Comparison of ENCODE assay signal across 14 cellular contexts in genomic region chr1:201712387-201713092, GRCh38.
DNase-seq lines count a peak whose midpoint lies in the region; ATAC-seq, FAIRE-seq and TF ChIP-seq lines count a peak whose summit lies in the region.
"Had no signal": no experiment of that assay in that cellular context is flagged by ENCODE, and none has a peak within 500 bp of the region (broad histone marks: within the 10 kb centered on the region; RNA-seq: fewer than 3 reads in every experiment).

No MANE protein-coding gene starts in this region.

- BruUV-seq in K562 (replicated peaks; lab: Mats Ljungman, UMichigan), result no TSS peak

- no peaks in the 10 kb centered on the region for H3K4me1 Mint-ChIP-seq in activated naive CD4-positive, alpha-beta T cell treated with anti-CD3 and anti-CD28 coated beads, Interleukin-2, amount 10 ng/mL, durations not matched to agents 7 days and 5 days

- H3K9me3 ChIP-seq in HEK293 (ENCODE audit: control insufficient read depth, insufficient read depth, low read depth, low read length), result no peaks in the 10 kb centered on the region
- no peaks in the 10 kb centered on the region for H3K9me3 ChIP-seq in K562 (replicated peaks; ENCODE audit: control insufficient read depth, insufficient read depth, low read depth, low read length)
- H3K9me3 ChIP-seq in left lung, result no peaks in the 10 kb centered on the region
- no peaks in the 10 kb centered on the region for H3K9me3 ChIP-seq in smooth muscle cell (replicated peaks; ENCODE audit: low read depth)

- H3K27me3 Mint-ChIP-seq in activated naive CD4-positive, alpha-beta T cell treated with anti-CD3 and anti-CD28 coated beads, Interleukin-2, amount 10 ng/mL, durations not matched to agents 7 days and 5 days, result peaks cover 17% of the 10 kb centered on the region
- H3K27me3 Mint-ChIP-seq: IgD-negative memory B cell, memory B cell had no signal

- no peaks in the 10 kb centered on the region for H3K36me3 ChIP-seq in HEK293 (ENCODE audit: control insufficient read depth in 2 of 2, insufficient read depth in 1 of 2, low read length in 2 of 2)
- H3K36me3 ChIP-seq in K562 (ENCODE audit: control insufficient read depth, insufficient read depth, low read length), result peaks cover 13% of the 10 kb centered on the region; the same call in 1 of the 3 replicates
- no peaks in the 10 kb centered on the region for H3K36me3 ChIP-seq in left lung
- no peaks in the 10 kb centered on the region for H3K36me3 ChIP-seq in smooth muscle cell (ENCODE audit: low read depth)

- TF ChIP-seq POLR2A in K562 (conservative IDR thresholded peaks at IDR 0.05) (no peak), H54 (IDR thresholded peaks at IDR 0.05; ENCODE audit: low read depth, low read length) (no peak)

- no peaks in the 10 kb centered on the region for H3K9me3 Mint-ChIP-seq in activated naive CD4-positive, alpha-beta T cell treated with anti-CD3 and anti-CD28 coated beads, Interleukin-2, amount 10 ng/mL, durations not matched to agents 7 days and 5 days
- H3K9me3 Mint-ChIP-seq: IgD-negative memory B cell, memory B cell had no signal

- POLR2A ChIA-PET in HEK293 (lab: Yijun Ruan, JAX) (interaction anchor here (1.4 kb wide), 1 partner anchor 172 kb away, joined by 3 read pairs; no protein-coding TSS in a partner anchor), K562 (lab: Yijun Ruan, JAX) (interaction anchor here (0.5 to 5.8 kb wide), 5 partner anchors 9 to 182 kb away, joined by 3 to 15 read pairs (median 4); no protein-coding TSS in a partner anchor)

- no peak overlapping the region for H3K27ac Mint-ChIP-seq in activated naive CD4-positive, alpha-beta T cell treated with anti-CD3 and anti-CD28 coated beads, Interleukin-2, amount 10 ng/mL, durations not matched to agents 7 days and 5 days
- H3K27ac Mint-ChIP-seq: IgD-negative memory B cell, memory B cell had no signal

- no peaks in the 10 kb centered on the region for H3K36me3 Mint-ChIP-seq in activated naive CD4-positive, alpha-beta T cell treated with anti-CD3 and anti-CD28 coated beads, Interleukin-2, amount 10 ng/mL, durations not matched to agents 7 days and 5 days
- H3K36me3 Mint-ChIP-seq: IgD-negative memory B cell, memory B cell had no signal

- no peak overlapping the region for H3K4me3 ChIP-seq in HEK293 (ENCODE audit: low read depth, low read length)
- no peak overlapping the region for H3K4me3 ChIP-seq in K562
- H3K4me3 ChIP-seq in left lung, result no peak overlapping the region
- no peak overlapping the region for H3K4me3 ChIP-seq in smooth muscle cell

- H3K9ac ChIP-seq in K562 (ENCODE audit: insufficient read depth in 1 of 2, low read depth in 2 of 2, low read length in 2 of 2), result no peak overlapping the region
- H3K9ac ChIP-seq in smooth muscle cell (ENCODE audit: low read depth), result peak overlapping the region; percentile 50

- H3K27ac ChIP-seq in HEK293 (ENCODE audit: extremely low read depth, low read depth, low read length) (no peak overlapping the region; the same call in 1 of the 2 replicates), K562 (ENCODE audit: extremely low read depth, low read depth, low read length) (peak overlapping the region; percentile 58; the same call in 1 of the 3 replicates), left lung (peak overlapping the region; percentile 92), smooth muscle cell (ENCODE audit: low read depth) (peak overlapping the region; percentile 92)
- H3K27ac ChIP-seq: C4-2B had no signal

- no peak overlapping the region for H3K4me3 Mint-ChIP-seq in activated naive CD4-positive, alpha-beta T cell treated with anti-CD3 and anti-CD28 coated beads, Interleukin-2, amount 10 ng/mL, durations not matched to agents 7 days and 5 days
- H3K4me3 Mint-ChIP-seq: IgD-negative memory B cell, memory B cell had no signal

- H3F3A ChIP-seq in smooth muscle cell (ENCODE audit: low read depth), result peaks cover 37% of the 10 kb centered on the region

- no peak for TF ChIP-seq RAD21 in K562 (CRISPR knock-in tag; conservative IDR thresholded peaks at IDR 0.05 in 1 of 2, IDR thresholded peaks at IDR 0.05 in 1 of 2)

- intact Hi-C loops in K562 (cut with micrococcal nuclease) (loop anchor here (10.0 kb wide), 1 partner anchor 262 kb away; no protein-coding TSS in a partner anchor), left lung (cut with DNase I) (no loop called here)

- no peak for TF ChIP-seq EP300 in K562 (IDR thresholded peaks at IDR 0.05; ENCODE audit: low read length)

- H3K79me2 ChIP-seq in K562 (ENCODE audit: control insufficient read depth, insufficient read depth, low read length) (no peaks in the 10 kb centered on the region), smooth muscle cell (ENCODE audit: low read depth) (peaks cover 32% of the 10 kb centered on the region)

- 45% methylated on average over 7 of the region's 7 CpGs for WGBS in K562 (ENCODE audit: insufficient coverage, low coverage, missing lambda C conversion rate)
- 92% methylated on average over 7 of the region's 7 CpGs for WGBS in smooth muscle cell (ENCODE audit: low lambda C conversion rate)

- H4K20me1 ChIP-seq in K562 (replicated peaks; ENCODE audit: control insufficient read depth, insufficient read depth, low read length) (0 out of 2 replicates have a peak, but pooled peaks cover 6% of the 10 kb centered on the region), smooth muscle cell (ENCODE audit: low read depth) (peaks cover 14% of the 10 kb centered on the region)

- H3K4me1 ChIP-seq in HEK293 (ENCODE audit: control insufficient read depth, insufficient read depth, low read length) (peaks cover 14% of the 10 kb centered on the region), K562 (replicated peaks in 1 of 2; ENCODE audit: control insufficient read depth in 2 of 2, insufficient read depth in 2 of 2, low read length in 2 of 2) (peaks cover 12 to 22% of the 10 kb centered on the region in 2 experiments; a peak in 4 of 5 replicates), left lung (peaks cover 43 to 74% of the 10 kb centered on the region in 2 donors), smooth muscle cell (ENCODE audit: low read depth) (peaks cover 49% of the 10 kb centered on the region)

- TF ChIP-seq CTCF in HEK293 (tag by site-specific recombination; IDR thresholded peaks at IDR 0.05) (no peak), K562 (IDR thresholded peaks at IDR 0.05 in 2 of 3, conservative IDR thresholded peaks at IDR 0.05 in 1 of 3; ENCODE audit: insufficient read depth in 2 of 3, low read depth in 1 of 3, low read length in 3 of 3) (no peak), left lung (IDR thresholded peaks at IDR 0.05) (no peak), smooth muscle cell (IDR thresholded peaks at IDR 0.05; ENCODE audit: borderline replicate concordance, insufficient read depth, poor library complexity, severe bottlenecking) (no peak)

- no peak overlapping the region for H2AFZ ChIP-seq in K562 (ENCODE audit: low read depth, low read length)
- H2AFZ ChIP-seq in smooth muscle cell (ENCODE audit: low read depth), result no peak overlapping the region

- CTCF ChIA-PET in HEK293 (lab: Yijun Ruan, JAX) (interaction anchor here (0.6 to 20.2 kb wide), 11 partner anchors 8 to 200 kb away, joined by 3 to 593 read pairs (median 4); no protein-coding TSS in a partner anchor), K562 (lab: Yijun Ruan, JAX; ENCODE audit: low intra/inter-chr PET ratio) (interaction anchor here (7.1 kb wide), 1 partner anchor 81 kb away, joined by 73 read pairs; no protein-coding TSS in a partner anchor)
- CTCF ChIA-PET in activated naive CD4-positive, alpha-beta T cell treated with anti-CD3 and anti-CD28 coated beads, Interleukin-2, amount 10 ng/mL, durations not matched to agents 7 days and 5 days (lab: Charles Lee), result interaction anchor here (0.6 to 12.9 kb wide), 4 partner anchors 8 to 182 kb away, joined by 3 to 250 read pairs (median 10); no protein-coding TSS in a partner anchor

- DNase-seq in K562 (ENCODE audit: extremely low read depth in 1 of 4, low spot score in 3 of 4) (no peak), left lung (no peak), smooth muscle cell (lab: John Stamatoyannopoulos, UW; ENCODE audit: unreplicated experiment) (no peak), mesenteric fat pad (ENCODE audit: low spot score) (no peak), H54 (ENCODE audit: insufficient read length, low spot score) (no peak)
- no peak for DNase-seq in activated naive CD4-positive, alpha-beta T cell treated with anti-CD3 and anti-CD28 coated beads, Interleukin-2, amount 10 ng/mL, durations not matched to agents 7 days and 5 days
- DNase-seq: NCI-H2107; stimulated activated naive CD4-positive, alpha-beta T cell had no signal

- no peaks in the 10 kb centered on the region for H3K9me1 ChIP-seq in K562 (ENCODE audit: control insufficient read depth, insufficient read depth, low read length)

- no peak for FAIRE-seq in K562 (lab: Jason Lieb, UNC)
- FAIRE-seq in H54 (lab: Jason Lieb, UNC), result no peak
- FAIRE-seq: TTC549 had no signal

- ATAC-seq in K562 (no peak), left lung (no peak), GM19395 (IDR thresholded peaks at IDR 0.05; ENCODE audit: unreplicated experiment) (no peak)

- H3K4me2 ChIP-seq in K562 (ENCODE audit: insufficient read depth, low read length) (no peak overlapping the region), smooth muscle cell (peak overlapping the region; percentile 22)

- H3K27me3 ChIP-seq in K562 (ENCODE audit: control insufficient read depth in 2 of 2, insufficient read depth in 2 of 2, low read length in 2 of 2), result peaks cover 0 to 4% of the 10 kb centered on the region in 2 experiments; a peak in 1 of 5 replicates
- H3K27me3 ChIP-seq in left lung, result no peaks in the 10 kb centered on the region
- no peaks in the 10 kb centered on the region for H3K27me3 ChIP-seq in smooth muscle cell (ENCODE audit: low read depth)

- in situ Hi-C loops in K562 (cut with MboI), result loop anchor here (5.0 kb wide), 1 partner anchor 75 kb away; no protein-coding TSS in a partner anchor

TF ChIP-seq in HEK293, 187 proteins besides CTCF, POLR2A, EP300 and RAD21:
- peak; percentile 18; the same call in 1 of the 2 replicates for TF ChIP-seq GLIS1 (tag by site-specific recombination; IDR thresholded peaks at IDR 0.05)
- TF ChIP-seq ZNF658 (tag by site-specific recombination; IDR thresholded peaks at IDR 0.05), result no peak

TF ChIP-seq in K562, 482 proteins besides CTCF, POLR2A, EP300 and RAD21 (continues in another document):
- TF ChIP-seq ZFPM2 (CRISPR knock-in tag; IDR thresholded peaks at IDR 0.05), result no peak
- TF ChIP-seq ZNF445 (CRISPR knock-in tag; IDR thresholded peaks at IDR 0.05; ENCODE audit: low read depth), result no peak
- TF ChIP-seq PPARD (CRISPR knock-in tag; IDR thresholded peaks at IDR 0.05), result no peak
- no peak for TF ChIP-seq LARP7 (IDR thresholded peaks at IDR 0.05)
- no peak for TF ChIP-seq POU5F1 (IDR thresholded peaks at IDR 0.05; ENCODE audit: borderline replicate concordance, low read depth, low read length, partially characterized antibody)
- no peak for TF ChIP-seq ZNF175 (CRISPR knock-in tag; IDR thresholded peaks at IDR 0.05; ENCODE audit: low read depth)
- TF ChIP-seq ZKSCAN8 (CRISPR knock-in tag; IDR thresholded peaks at IDR 0.05), result 0 out of 2 replicates have a peak, but pooled peaks have one; percentile 20
